1 cellular context compared by ENCODE assay signal in the genomic region with DNA sequence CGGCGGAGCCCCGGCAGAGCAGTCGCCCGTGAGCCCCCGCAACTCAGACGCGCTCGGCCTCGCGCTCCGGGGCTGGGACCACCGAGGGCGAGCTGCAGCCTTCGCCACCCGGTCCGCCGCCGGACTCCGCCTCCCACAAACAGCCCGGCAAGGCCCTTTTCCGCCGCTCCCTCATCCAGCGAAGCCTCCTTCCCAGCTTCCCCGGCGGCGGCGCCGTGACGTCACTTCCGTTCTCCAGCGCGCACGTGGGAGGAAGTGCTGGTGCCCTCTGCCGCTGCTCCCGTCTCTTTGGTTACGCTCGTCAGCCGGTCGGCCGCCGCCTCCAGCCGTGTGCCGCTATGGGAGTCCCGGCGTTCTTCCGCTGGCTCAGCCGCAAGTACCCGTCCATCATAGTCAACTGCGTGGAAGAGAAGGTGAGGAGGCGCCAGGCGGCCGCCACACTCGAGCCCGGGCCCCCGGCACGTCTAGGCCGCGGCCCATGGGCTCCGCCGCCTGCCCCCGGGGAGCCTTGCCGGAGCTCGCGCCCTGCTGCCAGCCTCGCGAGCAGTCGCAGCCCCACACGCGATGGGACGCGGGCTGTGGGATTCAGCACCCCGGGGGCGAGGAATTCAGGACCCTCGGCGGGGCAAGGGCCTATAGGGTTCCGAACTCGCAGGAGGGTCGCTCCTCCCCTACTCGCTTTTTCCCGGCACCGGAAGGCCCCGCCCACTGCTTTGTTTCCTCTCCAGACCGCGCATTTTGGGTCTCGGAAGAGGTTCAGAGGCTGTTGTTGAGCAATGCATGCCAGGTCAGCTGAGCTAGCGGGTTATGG.
TF ChIP-seq lines count a peak whose summit lies in the region.

A gene with protein sequence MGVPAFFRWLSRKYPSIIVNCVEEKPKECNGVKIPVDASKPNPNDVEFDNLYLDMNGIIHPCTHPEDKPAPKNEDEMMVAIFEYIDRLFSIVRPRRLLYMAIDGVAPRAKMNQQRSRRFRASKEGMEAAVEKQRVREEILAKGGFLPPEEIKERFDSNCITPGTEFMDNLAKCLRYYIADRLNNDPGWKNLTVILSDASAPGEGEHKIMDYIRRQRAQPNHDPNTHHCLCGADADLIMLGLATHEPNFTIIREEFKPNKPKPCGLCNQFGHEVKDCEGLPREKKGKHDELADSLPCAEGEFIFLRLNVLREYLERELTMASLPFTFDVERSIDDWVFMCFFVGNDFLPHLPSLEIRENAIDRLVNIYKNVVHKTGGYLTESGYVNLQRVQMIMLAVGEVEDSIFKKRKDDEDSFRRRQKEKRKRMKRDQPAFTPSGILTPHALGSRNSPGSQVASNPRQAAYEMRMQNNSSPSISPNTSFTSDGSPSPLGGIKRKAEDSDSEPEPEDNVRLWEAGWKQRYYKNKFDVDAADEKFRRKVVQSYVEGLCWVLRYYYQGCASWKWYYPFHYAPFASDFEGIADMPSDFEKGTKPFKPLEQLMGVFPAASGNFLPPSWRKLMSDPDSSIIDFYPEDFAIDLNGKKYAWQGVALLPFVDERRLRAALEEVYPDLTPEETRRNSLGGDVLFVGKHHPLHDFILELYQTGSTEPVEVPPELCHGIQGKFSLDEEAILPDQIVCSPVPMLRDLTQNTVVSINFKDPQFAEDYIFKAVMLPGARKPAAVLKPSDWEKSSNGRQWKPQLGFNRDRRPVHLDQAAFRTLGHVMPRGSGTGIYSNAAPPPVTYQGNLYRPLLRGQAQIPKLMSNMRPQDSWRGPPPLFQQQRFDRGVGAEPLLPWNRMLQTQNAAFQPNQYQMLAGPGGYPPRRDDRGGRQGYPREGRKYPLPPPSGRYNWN (plus strand): TSS at position 271 of the 811 bp plus-strand sequence. CDS start 68 bp downstream, at position 339.

TF ChIP-seq in WTC11, 78 proteins besides CTCF, POLR2A, EP300 and RAD21 (continued from another document and continues in another):
- TF ChIP-seq FOXP4 (CRISPR knock-in tag; IDR thresholded peaks at IDR 0.05) (peak; percentile 68; the same call in 1 of the 2 replicates), NR1H2 (CRISPR knock-in tag; IDR thresholded peaks at IDR 0.05) (no peak; the same call in 1 of the 2 replicates), ZNF219 (CRISPR knock-in tag; IDR thresholded peaks at IDR 0.05; ENCODE audit: borderline replicate concordance) (0 out of 2 replicates have a peak, but pooled peaks have one; percentile 77), FOXK1 (CRISPR knock-in tag; IDR thresholded peaks at IDR 0.05) (peak; percentile 67; the same call in 1 of the 2 replicates), JUN (CRISPR knock-in tag; IDR thresholded peaks at IDR 0.05) (peak; percentile 24; the same call in 1 of the 2 replicates), E2F5 (CRISPR knock-in tag; IDR thresholded peaks at IDR 0.05) (peak; percentile 79; the same call in 1 of the 2 replicates), NFE2L1 (CRISPR knock-in tag; IDR thresholded peaks at IDR 0.05) (peak; percentile 68; the same call in 1 of the 2 replicates), SP1 (CRISPR knock-in tag; conservative IDR thresholded peaks at IDR 0.05) (peak; percentile 35; the same call in 1 of the 2 replicates), ZNF263 (CRISPR knock-in tag; IDR thresholded peaks at IDR 0.05; ENCODE audit: low read depth) (no peak), ATF1 (CRISPR knock-in tag; IDR thresholded peaks at IDR 0.05) (no peak), ZNF512 (CRISPR knock-in tag; IDR thresholded peaks at IDR 0.05; ENCODE audit: borderline replicate concordance) (no peak), GTF2I (CRISPR knock-in tag; conservative IDR thresholded peaks at IDR 0.05) (no peak), STAT6 (CRISPR knock-in tag; conservative IDR thresholded peaks at IDR 0.05; ENCODE audit: low read depth) (no peak), TP53 (CRISPR knock-in tag; IDR thresholded peaks at IDR 0.05) (peak; percentile 88), ETV6 (CRISPR knock-in tag; IDR thresholded peaks at IDR 0.05) (peak; percentile 86; the same call in 1 of the 2 replicates), ZNF138 (CRISPR knock-in tag; conservative IDR thresholded peaks at IDR 0.05) (0 out of 2 replicates have a peak, but pooled peaks have one; percentile 65), TEAD1 (CRISPR knock-in tag; IDR thresholded peaks at IDR 0.05) (peak; percentile 35; the same call in 1 of the 2 replicates), CREB1 (CRISPR knock-in tag; IDR thresholded peaks at IDR 0.05) (0 out of 2 replicates have a peak, but pooled peaks have one; percentile 60)
- TF ChIP-seq, protein P1, sequence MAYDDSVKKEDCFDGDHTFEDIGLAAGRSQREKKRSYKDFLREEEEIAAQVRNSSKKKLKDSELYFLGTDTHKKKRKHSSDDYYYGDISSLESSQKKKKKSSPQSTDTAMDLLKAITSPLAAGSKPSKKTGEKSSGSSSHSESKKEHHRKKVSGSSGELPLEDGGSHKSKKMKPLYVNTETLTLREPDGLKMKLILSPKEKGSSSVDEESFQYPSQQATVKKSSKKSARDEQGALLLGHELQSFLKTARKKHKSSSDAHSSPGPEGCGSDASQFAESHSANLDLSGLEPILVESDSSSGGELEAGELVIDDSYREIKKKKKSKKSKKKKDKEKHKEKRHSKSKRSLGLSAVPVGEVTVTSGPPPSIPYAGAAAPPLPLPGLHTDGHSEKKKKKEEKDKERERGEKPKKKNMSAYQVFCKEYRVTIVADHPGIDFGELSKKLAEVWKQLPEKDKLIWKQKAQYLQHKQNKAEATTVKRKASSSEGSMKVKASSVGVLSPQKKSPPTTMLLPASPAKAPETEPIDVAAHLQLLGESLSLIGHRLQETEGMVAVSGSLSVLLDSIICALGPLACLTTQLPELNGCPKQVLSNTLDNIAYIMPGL (CRISPR knock-in tag; IDR thresholded peaks at IDR 0.05), result peak; percentile 75; the same call in 1 of the 2 replicates
- TF ChIP-seq, protein P2, sequence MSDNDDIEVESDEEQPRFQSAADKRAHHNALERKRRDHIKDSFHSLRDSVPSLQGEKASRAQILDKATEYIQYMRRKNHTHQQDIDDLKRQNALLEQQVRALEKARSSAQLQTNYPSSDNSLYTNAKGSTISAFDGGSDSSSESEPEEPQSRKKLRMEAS (CRISPR knock-in tag; IDR thresholded peaks at IDR 0.05), result peak; percentile 90
- TF ChIP-seq, protein P3, sequence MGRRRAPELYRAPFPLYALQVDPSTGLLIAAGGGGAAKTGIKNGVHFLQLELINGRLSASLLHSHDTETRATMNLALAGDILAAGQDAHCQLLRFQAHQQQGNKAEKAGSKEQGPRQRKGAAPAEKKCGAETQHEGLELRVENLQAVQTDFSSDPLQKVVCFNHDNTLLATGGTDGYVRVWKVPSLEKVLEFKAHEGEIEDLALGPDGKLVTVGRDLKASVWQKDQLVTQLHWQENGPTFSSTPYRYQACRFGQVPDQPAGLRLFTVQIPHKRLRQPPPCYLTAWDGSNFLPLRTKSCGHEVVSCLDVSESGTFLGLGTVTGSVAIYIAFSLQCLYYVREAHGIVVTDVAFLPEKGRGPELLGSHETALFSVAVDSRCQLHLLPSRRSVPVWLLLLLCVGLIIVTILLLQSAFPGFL (CRISPR knock-in tag; IDR thresholded peaks at IDR 0.05; ENCODE audit: borderline replicate concordance), result 0 out of 2 replicates have a peak, but pooled peaks have one; percentile 27
- TF ChIP-seq, protein P4, sequence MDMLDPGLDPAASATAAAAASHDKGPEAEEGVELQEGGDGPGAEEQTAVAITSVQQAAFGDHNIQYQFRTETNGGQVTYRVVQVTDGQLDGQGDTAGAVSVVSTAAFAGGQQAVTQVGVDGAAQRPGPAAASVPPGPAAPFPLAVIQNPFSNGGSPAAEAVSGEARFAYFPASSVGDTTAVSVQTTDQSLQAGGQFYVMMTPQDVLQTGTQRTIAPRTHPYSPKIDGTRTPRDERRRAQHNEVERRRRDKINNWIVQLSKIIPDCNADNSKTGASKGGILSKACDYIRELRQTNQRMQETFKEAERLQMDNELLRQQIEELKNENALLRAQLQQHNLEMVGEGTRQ (CRISPR knock-in tag; IDR thresholded peaks at IDR 0.05), result peak; percentile 95
- TF ChIP-seq, protein P5, sequence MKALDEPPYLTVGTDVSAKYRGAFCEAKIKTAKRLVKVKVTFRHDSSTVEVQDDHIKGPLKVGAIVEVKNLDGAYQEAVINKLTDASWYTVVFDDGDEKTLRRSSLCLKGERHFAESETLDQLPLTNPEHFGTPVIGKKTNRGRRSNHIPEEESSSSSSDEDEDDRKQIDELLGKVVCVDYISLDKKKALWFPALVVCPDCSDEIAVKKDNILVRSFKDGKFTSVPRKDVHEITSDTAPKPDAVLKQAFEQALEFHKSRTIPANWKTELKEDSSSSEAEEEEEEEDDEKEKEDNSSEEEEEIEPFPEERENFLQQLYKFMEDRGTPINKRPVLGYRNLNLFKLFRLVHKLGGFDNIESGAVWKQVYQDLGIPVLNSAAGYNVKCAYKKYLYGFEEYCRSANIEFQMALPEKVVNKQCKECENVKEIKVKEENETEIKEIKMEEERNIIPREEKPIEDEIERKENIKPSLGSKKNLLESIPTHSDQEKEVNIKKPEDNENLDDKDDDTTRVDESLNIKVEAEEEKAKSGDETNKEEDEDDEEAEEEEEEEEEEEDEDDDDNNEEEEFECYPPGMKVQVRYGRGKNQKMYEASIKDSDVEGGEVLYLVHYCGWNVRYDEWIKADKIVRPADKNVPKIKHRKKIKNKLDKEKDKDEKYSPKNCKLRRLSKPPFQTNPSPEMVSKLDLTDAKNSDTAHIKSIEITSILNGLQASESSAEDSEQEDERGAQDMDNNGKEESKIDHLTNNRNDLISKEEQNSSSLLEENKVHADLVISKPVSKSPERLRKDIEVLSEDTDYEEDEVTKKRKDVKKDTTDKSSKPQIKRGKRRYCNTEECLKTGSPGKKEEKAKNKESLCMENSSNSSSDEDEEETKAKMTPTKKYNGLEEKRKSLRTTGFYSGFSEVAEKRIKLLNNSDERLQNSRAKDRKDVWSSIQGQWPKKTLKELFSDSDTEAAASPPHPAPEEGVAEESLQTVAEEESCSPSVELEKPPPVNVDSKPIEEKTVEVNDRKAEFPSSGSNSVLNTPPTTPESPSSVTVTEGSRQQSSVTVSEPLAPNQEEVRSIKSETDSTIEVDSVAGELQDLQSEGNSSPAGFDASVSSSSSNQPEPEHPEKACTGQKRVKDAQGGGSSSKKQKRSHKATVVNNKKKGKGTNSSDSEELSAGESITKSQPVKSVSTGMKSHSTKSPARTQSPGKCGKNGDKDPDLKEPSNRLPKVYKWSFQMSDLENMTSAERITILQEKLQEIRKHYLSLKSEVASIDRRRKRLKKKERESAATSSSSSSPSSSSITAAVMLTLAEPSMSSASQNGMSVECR (CRISPR knock-in tag; IDR thresholded peaks at IDR 0.05; ENCODE audit: borderline replicate concordance), result peak; percentile 91
- TF ChIP-seq, protein P6, sequence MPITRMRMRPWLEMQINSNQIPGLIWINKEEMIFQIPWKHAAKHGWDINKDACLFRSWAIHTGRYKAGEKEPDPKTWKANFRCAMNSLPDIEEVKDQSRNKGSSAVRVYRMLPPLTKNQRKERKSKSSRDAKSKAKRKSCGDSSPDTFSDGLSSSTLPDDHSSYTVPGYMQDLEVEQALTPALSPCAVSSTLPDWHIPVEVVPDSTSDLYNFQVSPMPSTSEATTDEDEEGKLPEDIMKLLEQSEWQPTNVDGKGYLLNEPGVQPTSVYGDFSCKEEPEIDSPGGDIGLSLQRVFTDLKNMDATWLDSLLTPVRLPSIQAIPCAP (CRISPR knock-in tag; IDR thresholded peaks at IDR 0.05), result 0 out of 2 replicates have a peak, but pooled peaks have one; percentile 45
